ENCODE assay signal across 12 cellular contexts in the genomic region with DNA sequence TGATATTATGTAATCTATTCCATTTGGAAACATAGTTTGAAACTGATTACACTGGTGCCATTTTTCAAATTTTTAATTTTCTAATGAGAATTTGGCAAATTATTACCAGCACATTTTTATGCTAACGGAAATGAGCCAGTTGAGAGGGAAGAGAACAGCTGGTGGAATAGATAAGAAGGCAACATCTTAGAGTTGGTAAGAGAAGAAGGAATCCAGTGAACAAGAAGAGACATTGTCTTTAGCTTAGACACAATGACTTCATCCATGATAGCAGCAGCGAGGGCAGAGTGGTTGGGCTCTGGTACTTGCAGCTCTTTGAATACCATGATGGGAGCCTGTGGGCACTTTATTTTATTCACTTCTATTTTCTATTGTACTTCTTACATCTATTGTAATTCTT.
"Had no signal": no experiment of that assay in that cellular context is flagged by ENCODE, and none has a peak within 500 bp of the region (broad histone marks: within the 10 kb centered on the region; RNA-seq: fewer than 3 reads in every experiment).

No MANE protein-coding gene starts in this region.

- H3K9me3 ChIP-seq: sigmoid colon had no signal

- ATAC-seq: activated T-helper 17 cell treated with anti-CD3 and anti-CD28 coated beads, Interleukin-2, amount 50 U/mL, for 72 hours; natural killer cell treated with Interleukin-12 subunit alpha and Interleukin-12 subunit beta and Interleukin-15 and Interleukin-18, amount 100 ng/mL, for 72 hours had no signal

- H3K4me3 ChIP-seq: sigmoid colon had no signal

- DNase-seq: activated CD4-positive, alpha-beta T cell treated with anti-CD3 and anti-CD28 coated beads for 4 hours; activated CD8-positive, alpha-beta memory T cell treated with anti-CD3 and anti-CD28 coated beads for 24 hours; activated naive CD4-positive, alpha-beta T cell treated with anti-CD3 and anti-CD28 coated beads for 36 hours; activated T-cell treated with anti-CD3 and anti-CD28 coated beads for 4 hours; dermis blood vessel endothelial cell; occipital lobe; sigmoid colon; stimulated activated CD4-positive, alpha-beta T cell treated with anti-CD3 and anti-CD28 coated beads, Interleukin-4, amount 100 ng/mL, for 1 hour; stimulated activated CD8-positive, alpha-beta memory T cell treated with anti-CD3 and anti-CD28 coated beads, Interleukin-4, amount 100 ng/mL, for 48 hours; WERI-Rb-1 had no signal

- H3K27me3 ChIP-seq: sigmoid colon had no signal

- H3K36me3 ChIP-seq: sigmoid colon, WERI-Rb-1 had no signal

- H3K27ac ChIP-seq: WERI-Rb-1 had no signal
